In the genomic region with DNA sequence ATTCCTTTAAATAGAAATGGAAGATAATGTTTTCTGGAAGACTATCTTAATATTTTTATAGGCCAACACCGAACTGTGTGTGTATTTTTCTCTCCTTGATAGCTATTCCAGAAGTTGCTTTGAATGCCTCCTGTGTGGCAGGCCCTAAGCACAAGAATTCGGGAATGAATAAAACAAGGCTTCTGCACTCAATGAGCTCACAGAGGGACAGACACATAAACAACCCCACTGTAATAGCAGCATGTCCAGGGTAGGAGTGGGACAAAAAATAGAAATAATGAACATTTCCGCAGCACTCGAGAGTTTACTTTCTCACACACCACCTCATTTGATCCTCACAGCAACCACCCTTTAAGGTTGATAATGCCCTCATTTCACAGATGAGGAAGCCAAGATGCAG, we compare ENCODE assay signal across 22 cellular contexts.
"Had no signal": no experiment of that assay in that cellular context is flagged by ENCODE, and none has a peak within 500 bp of the region (broad histone marks: within the 10 kb centered on the region; RNA-seq: fewer than 3 reads in every experiment).

No MANE protein-coding gene starts in this region.

- H3K27ac Mint-ChIP-seq: naive thymus-derived CD8-positive, alpha-beta T cell had no signal

- H3K27me3 Mint-ChIP-seq: naive thymus-derived CD8-positive, alpha-beta T cell had no signal

- H3K27me3 ChIP-seq: esophagus muscularis mucosa, gastrocnemius medialis, right atrium auricular region, sigmoid colon, tibial artery, upper lobe of left lung, uterus had no signal

- H3K4me3 ChIP-seq: coronary artery, esophagus muscularis mucosa, gastrocnemius medialis, mucosa of descending colon, right atrium auricular region, sigmoid colon, skin epidermis, tibial artery, upper lobe of left lung, uterus had no signal

- H3K4me3 Mint-ChIP-seq: naive thymus-derived CD8-positive, alpha-beta T cell had no signal

- H3K4me1 ChIP-seq: right atrium auricular region, upper lobe of left lung had no signal

- DNase-seq: central memory CD4-positive, alpha-beta T cell; effector CD8-positive, alpha-beta T cell; gastrocnemius medialis; glutamatergic neuron; islet precursor cell; mammary epithelial cell; mucosa of descending colon; naive thymus-derived CD8-positive, alpha-beta T cell; stimulated activated CD4-positive, alpha-beta T cell treated with anti-CD3 and anti-CD28 coated beads, Interleukin-2, amount 100 ng/mL, for 24 hours; stimulated activated CD4-positive, alpha-beta T cell treated with anti-CD3 and anti-CD28 coated beads, Interleukin-4, amount 100 ng/mL, for 4 hours; stimulated activated naive CD4-positive, alpha-beta T cell treated with Interleukin-2 at 50 U/mL for 16 hours; tibial artery; upper lobe of left lung; uterus had no signal

- ATAC-seq: gastrocnemius medialis; left lobe of liver; mucosa of descending colon; naive thymus-derived CD8-positive, alpha-beta T cell had no signal

- H3K9me3 ChIP-seq: esophagus muscularis mucosa, gastrocnemius medialis, mucosa of descending colon, right atrium auricular region, sigmoid colon, tibial artery, upper lobe of left lung, uterus had no signal

- H3K27ac ChIP-seq: coronary artery, epithelial cell of prostate, esophagus muscularis mucosa, gastrocnemius medialis, parathyroid adenoma, right atrium auricular region, sigmoid colon, skin epidermis, tibial artery, upper lobe of left lung had no signal

- H3K36me3 ChIP-seq: esophagus muscularis mucosa, gastrocnemius medialis, right atrium auricular region, sigmoid colon, tibial artery, upper lobe of left lung, uterus had no signal
